In genomic region chr1:211476200-211476849, GRCh38 we compare ENCODE assay signal across 9 cellular contexts. TPM values are rescaled to one million over a fixed set of nuclear protein-coding genes. Genes with fewer than 3 reads are reported as not detected.
DNase-seq lines count a peak whose midpoint lies in the region; ATAC-seq, FAIRE-seq and TF ChIP-seq lines count a peak whose summit lies in the region.
"Had no signal": no experiment of that assay in that cellular context is flagged by ENCODE, and none has a peak within 500 bp of the region (broad histone marks: within the 10 kb centered on the region; RNA-seq: fewer than 3 reads in every experiment).

No MANE protein-coding gene starts in this region.

- intact Hi-C loops in activated CD4-positive, alpha-beta memory T cell treated with anti-CD3 and anti-CD28 coated beads for 36 hours (cut with micrococcal nuclease), result loop anchor here (1.0 to 5.0 kb wide), 4 partner anchors 38 to 153 kb away; no protein-coding TSS in a partner anchor

- H3K36me3 Mint-ChIP-seq in activated CD4-positive, alpha-beta memory T cell treated with anti-CD3 and anti-CD28 coated beads for 36 hours, result no peaks in the 10 kb centered on the region

- H4K8ac ChIP-seq in H1 (ENCODE audit: extremely low read depth, insufficient read depth, low read length), result no peak overlapping the region; the same call in 1 of the 2 replicates

- H2BK12ac ChIP-seq in H1 (ENCODE audit: low read depth, low read length), result no peak overlapping the region

- no peak overlapping the region for H3K4ac ChIP-seq in H1 (replicated peaks; ENCODE audit: insufficient read length, low read depth, low read length)

- H4K91ac ChIP-seq in H1 (replicated peaks; ENCODE audit: insufficient read length, low read length), result no peak overlapping the region

- no peak for TF ChIP-seq EP300 in H1 (IDR thresholded peaks at IDR 0.05; ENCODE audit: borderline replicate concordance in 1 of 2, low read depth in 2 of 2, low read length in 2 of 2)

- H2BK15ac ChIP-seq in H1 (ENCODE audit: low read length), result no peak overlapping the region

- H3K27ac ChIP-seq in H1 (ENCODE audit: low read depth, low read length), result no peak overlapping the region
- H3K27ac ChIP-seq: BLaER1 treated with 17β-estradiol and CSF1 and Interleukin-3, amounts not matched to agents 10 nM and 100 nM had no signal

- H3K4me1 Mint-ChIP-seq in activated CD4-positive, alpha-beta memory T cell treated with anti-CD3 and anti-CD28 coated beads for 36 hours (ENCODE audit: low read depth), result no peaks in the 10 kb centered on the region

- H2BK120ac ChIP-seq in H1 (replicated peaks; ENCODE audit: low read depth, low read length), result no peak overlapping the region

- no peak overlapping the region for H3K27ac Mint-ChIP-seq in activated CD4-positive, alpha-beta memory T cell treated with anti-CD3 and anti-CD28 coated beads for 36 hours

- H3K27me3 ChIP-seq in H1 (replicated peaks in 1 of 4; ENCODE audit: control insufficient read depth in 3 of 4, extremely low read depth in 1 of 4, insufficient read depth in 3 of 4, low read length in 3 of 4), result no peaks in the 10 kb centered on the region
- H3K27me3 ChIP-seq: BLaER1 treated with 17β-estradiol and CSF1 and Interleukin-3, amounts not matched to agents 10 nM and 100 nM had no signal

- peak; percentile 71 for DNase-seq in NCI-H1436 (lab: John Stamatoyannopoulos, UW)
- no peak for DNase-seq in NCI-H1436 treated with DMSO at 0.1 percent for 48 hours (lab: John Stamatoyannopoulos, UW)
- peak; percentile 54 for DNase-seq in NCI-H748 (lab: John Stamatoyannopoulos, UW; ENCODE audit: unreplicated experiment)
- DNase-seq in activated CD4-positive, alpha-beta memory T cell treated with anti-CD3 and anti-CD28 coated beads for 36 hours, result peak; percentile 84
- DNase-seq in H1 (ENCODE audit: low read depth in 1 of 2, low spot score in 2 of 2), result peak in 1 of 2 experiments; percentile 70
- peak; percentile 80 for DNase-seq in myocyte (ENCODE audit: low read depth)
- peak; percentile 52 for DNase-seq in stimulated activated CD8-positive, alpha-beta memory T cell treated with anti-CD3 and anti-CD28 coated beads, Interleukin-7, amount 100 ng/mL, for 24 hours (ENCODE audit: low read depth)

- CTCF ChIA-PET in activated CD4-positive, alpha-beta memory T cell treated with anti-CD3 and anti-CD28 coated beads for 36 hours (lab: Charles Lee), result interaction anchor here (0.6 to 3.1 kb wide), 21 partner anchors 19 to 343 kb away, joined by 3 to 41 read pairs (median 3); partner anchors contain the start of genes KCNH1 and TRAF5
- CTCF ChIA-PET in H1 (lab: Charles Lee; ENCODE audit: partially characterized antibody), result interaction anchor here (0.5 to 9.5 kb wide), 38 partner anchors 7 to 1481 kb away, joined by 3 to 83 read pairs (median 4); partner anchors contain the start of gene RD3

- POLR2A ChIA-PET in activated CD4-positive, alpha-beta memory T cell treated with anti-CD3 and anti-CD28 coated beads for 36 hours (lab: Charles Lee), result interaction anchor here (0.7 kb wide), 1 partner anchor 153 kb away, joined by 3 read pairs; no protein-coding TSS in a partner anchor
- POLR2A ChIA-PET in H1 (lab: Charles Lee; ENCODE audit: partially characterized antibody), result interaction anchor here (0.6 kb wide), 1 partner anchor 1103 kb away, joined by 3 read pairs; no protein-coding TSS in a partner anchor

- no peak overlapping the region for H3K4me2 ChIP-seq in H1 (ENCODE audit: insufficient read depth in 1 of 2, low read depth in 2 of 2, low read length in 2 of 2)
- H3K4me2 ChIP-seq: BLaER1 treated with 17β-estradiol and CSF1 and Interleukin-3, amounts not matched to agents 10 nM and 100 nM had no signal

- H4K20me1 ChIP-seq in H1 (replicated peaks in 1 of 2; ENCODE audit: control insufficient read depth in 1 of 2, insufficient read depth in 2 of 2, low read length in 2 of 2), result no peaks in the 10 kb centered on the region
- H4K20me1 ChIP-seq: BLaER1 treated with 17β-estradiol and CSF1 and Interleukin-3, amounts not matched to agents 10 nM and 100 nM had no signal

- no peaks in the 10 kb centered on the region; a peak in 1 of 4 replicates for H3K79me2 ChIP-seq in H1 (ENCODE audit: control insufficient read depth in 1 of 2, insufficient read depth in 2 of 2, low read length in 2 of 2)

- TF ChIP-seq CTCF in H1 (IDR thresholded peaks at IDR 0.05; ENCODE audit: control extremely low read depth in 1 of 3, insufficient read depth in 1 of 3, low read depth in 1 of 3, low read length in 3 of 3), result peak; percentile 75 to 82 (median 75)

- no peak for TF ChIP-seq POLR2A in H1 (IDR thresholded peaks at IDR 0.05; ENCODE audit: control extremely low read depth in 1 of 2, low read depth in 2 of 2, low read length in 2 of 2)

- no peaks in the 10 kb centered on the region for H3K36me3 ChIP-seq in H1 (ENCODE audit: control insufficient read depth in 2 of 4, insufficient read depth in 4 of 4, low read length in 3 of 4)
- H3K36me3 ChIP-seq: BLaER1 treated with 17β-estradiol and CSF1 and Interleukin-3, amounts not matched to agents 10 nM and 100 nM had no signal

- no peak overlapping the region for H2BK5ac ChIP-seq in H1 (ENCODE audit: low read depth, low read length)

- H3K9me3 Mint-ChIP-seq in activated CD4-positive, alpha-beta memory T cell treated with anti-CD3 and anti-CD28 coated beads for 36 hours, result no peaks in the 10 kb centered on the region

- H2AFZ ChIP-seq in H1 (ENCODE audit: low read length), result no peak overlapping the region

- no peak overlapping the region for H4K5ac ChIP-seq in H1 (ENCODE audit: insufficient read length, low read depth, low read length)

- no peak overlapping the region for H3K9ac ChIP-seq in H1 (replicated peaks in 1 of 4; ENCODE audit: extremely low read depth in 1 of 4, low read depth in 3 of 4, low read length in 3 of 4)
- H3K9ac ChIP-seq: BLaER1 treated with 17β-estradiol and CSF1 and Interleukin-3, amounts not matched to agents 10 nM and 100 nM had no signal

- no peak overlapping the region for H3K4me3 Mint-ChIP-seq in activated CD4-positive, alpha-beta memory T cell treated with anti-CD3 and anti-CD28 coated beads for 36 hours

- no peaks in the 10 kb centered on the region for H3K79me1 ChIP-seq in H1 (ENCODE audit: low read depth, low read length)

- no peaks in the 10 kb centered on the region; a peak in 1 of 7 replicates for H3K4me1 ChIP-seq in H1 (replicated peaks in 1 of 4; ENCODE audit: control insufficient read depth in 3 of 4, insufficient read depth in 4 of 4, low read length in 3 of 4)

- no peak overlapping the region for H3K18ac ChIP-seq in H1 (ENCODE audit: extremely low read depth, low read length)

- no peak overlapping the region for H3K4me3 ChIP-seq in H1 (ENCODE audit: extremely low read depth in 1 of 4, insufficient read depth in 2 of 4, low read depth in 3 of 4, low read length in 4 of 4)
- H3K4me3 ChIP-seq: BLaER1 treated with 17β-estradiol and CSF1 and Interleukin-3, amounts not matched to agents 10 nM and 100 nM had no signal

- H3K27me3 Mint-ChIP-seq in activated CD4-positive, alpha-beta memory T cell treated with anti-CD3 and anti-CD28 coated beads for 36 hours, result peaks cover 15% of the 10 kb centered on the region

- 56% methylated on average over 3 of the region's 3 CpGs; no CpG with 5 or more reads in 1 of the 2 experiments for WGBS in H1 (ENCODE audit: extremely low coverage in 1 of 2, insufficient coverage in 1 of 2, insufficient read length in 1 of 2, insufficient replicate concordance in 2 of 2, low coverage in 1 of 2, low lambda C conversion rate in 2 of 2, missing lambda C conversion rate in 1 of 2), 2 experiments

- no peak overlapping the region for H3K56ac ChIP-seq in H1 (replicated peaks; ENCODE audit: insufficient read length, low read depth, low read length)

- peak; percentile 70 for ATAC-seq in HG03196 (IDR thresholded peaks at IDR 0.05; ENCODE audit: unreplicated experiment)

- TF ChIP-seq RAD21 in H1 (IDR thresholded peaks at IDR 0.05 in 1 of 2, conservative IDR thresholded peaks at IDR 0.05 in 1 of 2; ENCODE audit: low read depth in 2 of 2, low read length in 2 of 2), result peak; percentile 60 to 66

- FAIRE-seq in H1 (lab: Jason Lieb, UNC), result no peak

- H2BK20ac ChIP-seq in H1 (ENCODE audit: low read length), result no peak overlapping the region

- H3K23me2 ChIP-seq in H1 (ENCODE audit: low read depth, low read length), result no peaks in the 10 kb centered on the region

- no peak overlapping the region for H2AK5ac ChIP-seq in H1 (ENCODE audit: low read depth, low read length)

- H3K14ac ChIP-seq in H1 (ENCODE audit: insufficient read length), result no peak overlapping the region

- no peak overlapping the region for H3K23ac ChIP-seq in H1 (ENCODE audit: insufficient read length)

- no peaks in the 10 kb centered on the region for H3K9me3 ChIP-seq in H1 (ENCODE audit: insufficient read depth in 2 of 2, low read depth in 1 of 2, low read length in 1 of 2)

TF ChIP-seq in H1, 55 proteins besides CTCF, POLR2A, EP300 and RAD21 (continues in another document):
- TF ChIP-seq POLR2AphosphoS5 (IDR thresholded peaks at IDR 0.05; ENCODE audit: low read depth, low read length) (no peak), KDM4A (IDR thresholded peaks at IDR 0.05; ENCODE audit: low read depth, low read length, severe bottlenecking) (no peak), SRF (IDR thresholded peaks at IDR 0.05; ENCODE audit: low read depth, low read length) (no peak), BRCA1 (IDR thresholded peaks at IDR 0.05; ENCODE audit: low read depth, low read length) (no peak), BCL11A (IDR thresholded peaks at IDR 0.05; ENCODE audit: low read depth in 2 of 2, low read length in 2 of 2) (no peak), SIRT6 (IDR thresholded peaks at IDR 0.05; ENCODE audit: low read length) (no peak), SIN3A (conservative IDR thresholded peaks at IDR 0.05 in 1 of 2, IDR thresholded peaks at IDR 0.05 in 1 of 2; ENCODE audit: low read depth in 1 of 2, low read length in 2 of 2) (no peak), GABPA (IDR thresholded peaks at IDR 0.05; ENCODE audit: borderline replicate concordance, insufficient read depth, low read length) (no peak), FOSL1 (IDR thresholded peaks at IDR 0.05; ENCODE audit: insufficient read depth, low read depth, low read length) (no peak), TAF7 (optimal IDR thresholded peaks at IDR 0.05; ENCODE audit: borderline replicate concordance, low read depth, low read length) (no peak), POU5F1 (IDR thresholded peaks at IDR 0.05; ENCODE audit: low read depth, low read length) (no peak)

RNA-seq across cellular contexts. Expression of gene RD3, which starts 15.6 kb away (rescaled TPM):
- not detected for total RNA-seq in activated CD4-positive, alpha-beta memory T cell treated with anti-CD3 and anti-CD28 coated beads for 36 hours
- 0.15 and 0.17 TPM in 2 replicates for total RNA-seq in H1 (2021; fragmentation: NEBNext Ultra II Directional; extraction: Animal tissue kit (Norgen Biotek cat#: 25700))
- 0.08 TPM in 2 replicates for polyA plus RNA-seq in H1 (2011; rRNA removed)
- polyA plus RNA-seq in H1 (2011; cell fraction: cytosol; rRNA removed), result 0.13 TPM
- 0.03 TPM for polyA plus RNA-seq in H1 (2011; cell fraction: nucleus; rRNA removed)
- polyA plus RNA-seq in H1 (2012, experiment 1 of 2), result 0.05 to 0.14 TPM (median 0.07 TPM) in 4 replicates
- polyA plus RNA-seq in H1 (2012, experiment 2 of 2), result 0.07 TPM
- polyA plus RNA-seq in H1 (2013, experiment 1 of 2), result 0.14 TPM
- 0.07 TPM for polyA plus RNA-seq in H1 (2013, experiment 2 of 2)
- polyA minus RNA-seq in H1 (2011; rRNA and poly(A)+ RNA removed), result 0.09 and 0.15 TPM in 2 replicates
- polyA minus RNA-seq in H1 (2011; cell fraction: cytosol; rRNA and poly(A)+ RNA removed), result not detected
- 0.20 TPM for polyA minus RNA-seq in H1 (2011; cell fraction: nucleus; rRNA and poly(A)+ RNA removed)
- 0.52 and 0.56 TPM in 2 replicates for total RNA-seq in myocyte
- polyA plus RNA-seq in myocyte (2012), result 0.08 TPM
